28 cellular contexts compared by ENCODE assay signal in the genomic region with DNA sequence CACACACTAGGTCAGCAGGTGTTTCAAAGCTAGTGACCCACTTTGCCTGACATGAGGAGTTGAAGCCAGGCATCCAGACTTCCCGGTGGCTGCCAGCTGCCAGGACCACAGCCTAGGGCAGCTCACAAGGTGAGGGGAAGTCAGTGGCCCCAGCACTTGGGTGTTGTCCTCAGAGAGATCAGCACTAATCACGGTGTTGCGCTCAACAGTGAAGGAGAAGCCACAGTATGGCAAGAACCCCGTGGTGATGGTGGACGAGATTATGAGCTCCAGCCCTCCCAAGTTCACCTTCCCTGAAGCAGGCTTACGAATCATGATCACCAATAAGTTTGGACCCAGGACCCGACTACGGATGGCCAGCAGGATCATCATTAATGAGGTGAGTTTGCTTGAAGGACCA.
"Had no signal": no experiment of that assay in that cellular context is flagged by ENCODE, and none has a peak within 500 bp of the region (broad histone marks: within the 10 kb centered on the region; RNA-seq: fewer than 3 reads in every experiment).

No MANE protein-coding gene starts in this region.

- H3K4me3 ChIP-seq: ascending aorta, breast epithelium, cardiac muscle cell, coronary artery, dorsolateral prefrontal cortex had no signal

- DNase-seq: activated B cell treated with CpG ODN at 0.5 μM for 24 hours; activated CD4-positive, alpha-beta T cell treated with anti-CD3 and anti-CD28 coated beads for 48 hours; activated CD4-positive, alpha-beta T cell treated with anti-CD3 and anti-CD28 coated beads, Interleukin-2, amount 50 U/mL, for 1 hour; activated CD4-positive, alpha-beta T cell treated with anti-CD3 and anti-CD28 coated beads, Interleukin-2, amount 50 U/mL, for 48 hours; activated CD8-positive, alpha-beta memory T cell treated with anti-CD3 and anti-CD28 coated beads for 24 hours; activated CD8-positive, alpha-beta T cell treated with anti-CD3 and anti-CD28 coated beads for 36 hours; activated gamma-delta T cell; activated naive CD4-positive, alpha-beta T cell; activated naive CD4-positive, alpha-beta T cell treated with anti-CD3 and anti-CD28 coated beads, Interleukin-2, amount 10 ng/mL, durations not matched to agents 7 days and 5 days; activated naive CD8-positive, alpha-beta T cell treated with anti-CD3 and anti-CD28 coated beads, Interleukin-2, amount 10 ng/mL, durations not matched to agents 7 days and 5 days; activated T-cell treated with anti-CD3 and anti-CD28 coated beads, Interleukin-2, amount 50 U/mL, for 1 hour; activated T-cell treated with anti-CD3 and anti-CD28 coated beads, Interleukin-2, amount 50 U/mL, for 72 hours; dorsolateral prefrontal cortex; effector memory CD4-positive, alpha-beta T cell; endodermal cell; foreskin fibroblast; head of caudate nucleus; T-helper 1 cell; T-helper 17 cell; T1000; WERI-Rb-1 had no signal

- H3K36me3 ChIP-seq: ascending aorta, breast epithelium, cardiac muscle cell, WERI-Rb-1 had no signal

- H3K9me3 ChIP-seq: ascending aorta, breast epithelium had no signal

- H3K27ac ChIP-seq: ascending aorta, breast epithelium, cardiac muscle cell, coronary artery, dorsolateral prefrontal cortex, WERI-Rb-1 had no signal

- H3K27me3 ChIP-seq: ascending aorta, breast epithelium, cardiac muscle cell, dorsolateral prefrontal cortex had no signal

- H3K4me1 ChIP-seq: ascending aorta, breast epithelium had no signal

- ATAC-seq: activated CD4-positive, CD25-positive, alpha-beta regulatory T cell treated with anti-CD3 and anti-CD28 coated beads, Interleukin-2, amount 50 U/mL, for 24 hours; activated CD8-positive, alpha-beta T cell treated with anti-CD3 and anti-CD28 coated beads for 36 hours; activated naive CD4-positive, alpha-beta T cell treated with anti-CD3 and anti-CD28 coated beads, Interleukin-2, amount 50 U/mL, for 72 hours; activated T-cell treated with anti-CD3 and anti-CD28 coated beads, Interleukin-2, amount 50 U/mL, for 72 hours; esophagus mucosa; T-helper 17 cell had no signal
